In the genomic region with DNA sequence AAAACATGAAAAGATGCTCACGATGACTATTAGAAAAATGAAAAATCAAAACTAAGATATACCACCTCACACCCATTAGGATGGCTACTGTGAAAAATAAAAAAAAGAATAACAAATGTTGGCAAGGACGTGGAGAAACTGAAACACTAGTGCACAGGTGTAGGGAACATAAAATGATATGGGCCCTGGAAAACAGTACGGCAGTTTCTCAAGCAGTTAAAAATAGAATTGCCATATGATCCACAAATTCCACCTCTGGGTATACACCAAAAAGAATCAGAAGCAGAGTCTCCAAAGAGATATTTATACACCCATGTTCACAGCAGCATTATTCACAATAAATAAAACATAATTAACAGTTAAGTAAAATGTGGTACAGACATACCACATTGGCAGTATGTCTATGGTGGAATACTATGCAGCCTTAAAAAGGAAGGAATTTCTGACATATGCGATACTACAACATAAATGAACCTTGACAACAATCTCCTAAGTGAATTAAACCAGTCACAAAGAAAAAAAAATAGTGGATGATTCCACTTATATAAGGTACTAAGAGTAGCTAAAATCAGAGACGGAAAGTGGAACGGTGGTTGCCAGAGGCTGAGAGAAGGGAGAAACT, we compare ENCODE assay signal across 23 cellular contexts.
DNase-seq lines count a peak whose midpoint lies in the region; ATAC-seq and TF ChIP-seq lines count a peak whose summit lies in the region.
"Had no signal": no experiment of that assay in that cellular context is flagged by ENCODE, and none has a peak within 500 bp of the region (broad histone marks: within the 10 kb centered on the region; RNA-seq: fewer than 3 reads in every experiment).

No MANE protein-coding gene starts in this region.

- H3K4me1 ChIP-seq in left ventricle myocardium inferior (peaks cover 84% of the 10 kb centered on the region), psoas muscle (peaks cover 67% of the 10 kb centered on the region)

- H3K4me1 Mint-ChIP-seq in effector memory CD8-positive, alpha-beta T cell (ENCODE audit: low read depth in 2 of 2): peaks cover 46 to 70% of the 10 kb centered on the region in 2 donors
- H3K4me1 Mint-ChIP-seq in activated T-cell treated with anti-CD3 and anti-CD28 coated beads, Interleukin-2, amount 50 U/mL, for 72 hours (ENCODE audit: low read depth): peaks cover 40% of the 10 kb centered on the region

- DNase-seq in left ventricle myocardium inferior: no peak
- DNase-seq in left cardiac atrium: no peak
- DNase-seq in effector memory CD8-positive, alpha-beta T cell: no peak
- no peak for DNase-seq in psoas muscle
- DNase-seq in activated T-cell treated with anti-CD3 and anti-CD28 coated beads, Interleukin-2, amount 50 U/mL, for 72 hours: no peak
- DNase-seq: AML-193; CD4-positive, alpha-beta T cell; COR-L47; DMS53; GOT3; KG1; MG63; NCI-H1105 treated with DMSO at 0.1 percent for 48 hours; NCI-H146; NCI-H1930; NCI-H446 treated with DMSO at 0.1 percent for 48 hours; NCI-H526; RPMI8226 had no signal

- intact Hi-C loops in left ventricle myocardium inferior (cut with micrococcal nuclease) (no loop called here), left cardiac atrium (cut with DNase I) (no loop called here), psoas muscle (cut with DNase I) (no loop called here)

- peaks cover 10% of the 10 kb centered on the region for H3K36me3 Mint-ChIP-seq in effector memory CD8-positive, alpha-beta T cell (ENCODE audit: insufficient read depth)
- H3K36me3 Mint-ChIP-seq in activated T-cell treated with anti-CD3 and anti-CD28 coated beads, Interleukin-2, amount 50 U/mL, for 72 hours (ENCODE audit: insufficient read depth in 2 of 2): peaks cover 6 to 9% of the 10 kb centered on the region in 2 donors

- peaks cover 0 to 1% of the 10 kb centered on the region in 2 donors for H3K9me3 Mint-ChIP-seq in effector memory CD8-positive, alpha-beta T cell
- H3K9me3 Mint-ChIP-seq in activated T-cell treated with anti-CD3 and anti-CD28 coated beads, Interleukin-2, amount 50 U/mL, for 72 hours: peaks cover under 1 to 4% of the 10 kb centered on the region in 2 donors
- H3K9me3 Mint-ChIP-seq: CD4-positive, alpha-beta T cell had no signal

- H3K9me3 ChIP-seq in left ventricle myocardium inferior (replicated peaks): no peaks in the 10 kb centered on the region
- no peaks in the 10 kb centered on the region for H3K9me3 ChIP-seq in psoas muscle
- H3K9me3 ChIP-seq: HAP-1, MG63, SJSA1 had no signal

- H3K4me3 ChIP-seq in left ventricle myocardium inferior (no peak overlapping the region), psoas muscle (no peak overlapping the region)
- H3K4me3 ChIP-seq: BLaER1 treated with 17β-estradiol and CSF1 and Interleukin-3, amounts not matched to agents 10 nM and 100 nM; HAP-1; MG63; SJSA1 had no signal

- no peaks in the 10 kb centered on the region for H3K27me3 Mint-ChIP-seq in effector memory CD8-positive, alpha-beta T cell
- no peaks in the 10 kb centered on the region for H3K27me3 Mint-ChIP-seq in activated T-cell treated with anti-CD3 and anti-CD28 coated beads, Interleukin-2, amount 50 U/mL, for 72 hours (ENCODE audit: low read depth)
- H3K27me3 Mint-ChIP-seq: CD4-positive, alpha-beta T cell had no signal

- H3K27ac Mint-ChIP-seq in effector memory CD8-positive, alpha-beta T cell: peak overlapping the region; percentile 1 to 38
- no peak overlapping the region for H3K27ac Mint-ChIP-seq in activated T-cell treated with anti-CD3 and anti-CD28 coated beads, Interleukin-2, amount 50 U/mL, for 72 hours
- H3K27ac Mint-ChIP-seq: CD4-positive, alpha-beta T cell had no signal

- no peak overlapping the region for H3K4me3 Mint-ChIP-seq in effector memory CD8-positive, alpha-beta T cell
- H3K4me3 Mint-ChIP-seq in activated T-cell treated with anti-CD3 and anti-CD28 coated beads, Interleukin-2, amount 50 U/mL, for 72 hours: no peak overlapping the region

- ATAC-seq in left cardiac atrium (no peak), psoas muscle (peak; percentile 43 to 66 (median 52)), GM18517 (IDR thresholded peaks at IDR 0.05; ENCODE audit: unreplicated experiment) (no peak), GM18870 (IDR thresholded peaks at IDR 0.05; ENCODE audit: unreplicated experiment) (no peak)
- no peak for ATAC-seq in effector memory CD8-positive, alpha-beta T cell (replicated peaks)
- ATAC-seq in activated T-cell treated with anti-CD3 and anti-CD28 coated beads, Interleukin-2, amount 50 U/mL, for 72 hours (replicated peaks in 1 of 2): no peak

- H3K36me3 ChIP-seq in left ventricle myocardium inferior: no peaks in the 10 kb centered on the region
- no peaks in the 10 kb centered on the region for H3K36me3 ChIP-seq in psoas muscle (ENCODE audit: insufficient read depth in 1 of 2, low read depth in 1 of 2)
- H3K36me3 ChIP-seq: HAP-1, MG63, SJSA1 had no signal

- 63 to 73% (median 72%) methylated on average over 6 of the region's 6 CpGs for WGBS in psoas muscle, 3 donors

- peak overlapping the region; percentile 21 for H3K27ac ChIP-seq in left ventricle myocardium inferior (replicated peaks)
- peak overlapping the region; percentile 47 for H3K27ac ChIP-seq in psoas muscle
- H3K27ac ChIP-seq: BLaER1 treated with 17β-estradiol and CSF1 and Interleukin-3, amounts not matched to agents 10 nM and 100 nM; SJSA1 had no signal

- H3K27me3 ChIP-seq in left ventricle myocardium inferior (ENCODE audit: low read depth) (no peaks in the 10 kb centered on the region), psoas muscle (ENCODE audit: insufficient read depth in 3 of 3, low read length in 2 of 3) (no peaks in the 10 kb centered on the region)
- H3K27me3 ChIP-seq: BLaER1 treated with 17β-estradiol and CSF1 and Interleukin-3, amounts not matched to agents 10 nM and 100 nM; MG63; SJSA1 had no signal

- no peak for TF ChIP-seq CTCF in left ventricle myocardium inferior (IDR thresholded peaks at IDR 0.05; ENCODE audit: borderline replicate concordance)
- TF ChIP-seq CTCF in psoas muscle (IDR thresholded peaks at IDR 0.05): no peak

Comparison
In these comparisons a context has a peak if more than half of its experiments do, and no peak if none do; other contexts are left out.
1. ATAC-seq: peak in psoas muscle (4 of 4); none in left cardiac atrium (0 of 2), effector memory CD8-positive, alpha-beta T cell (single experiment), GM18517 (single experiment), activated T-cell treated with anti-CD3 and anti-CD28 coated beads, Interleukin-2, amount 50 U/mL, for 72 hours (0 of 2) and GM18870 (single experiment).